Comparison of ENCODE assay signal across 8 cellular contexts in the genomic region with DNA sequence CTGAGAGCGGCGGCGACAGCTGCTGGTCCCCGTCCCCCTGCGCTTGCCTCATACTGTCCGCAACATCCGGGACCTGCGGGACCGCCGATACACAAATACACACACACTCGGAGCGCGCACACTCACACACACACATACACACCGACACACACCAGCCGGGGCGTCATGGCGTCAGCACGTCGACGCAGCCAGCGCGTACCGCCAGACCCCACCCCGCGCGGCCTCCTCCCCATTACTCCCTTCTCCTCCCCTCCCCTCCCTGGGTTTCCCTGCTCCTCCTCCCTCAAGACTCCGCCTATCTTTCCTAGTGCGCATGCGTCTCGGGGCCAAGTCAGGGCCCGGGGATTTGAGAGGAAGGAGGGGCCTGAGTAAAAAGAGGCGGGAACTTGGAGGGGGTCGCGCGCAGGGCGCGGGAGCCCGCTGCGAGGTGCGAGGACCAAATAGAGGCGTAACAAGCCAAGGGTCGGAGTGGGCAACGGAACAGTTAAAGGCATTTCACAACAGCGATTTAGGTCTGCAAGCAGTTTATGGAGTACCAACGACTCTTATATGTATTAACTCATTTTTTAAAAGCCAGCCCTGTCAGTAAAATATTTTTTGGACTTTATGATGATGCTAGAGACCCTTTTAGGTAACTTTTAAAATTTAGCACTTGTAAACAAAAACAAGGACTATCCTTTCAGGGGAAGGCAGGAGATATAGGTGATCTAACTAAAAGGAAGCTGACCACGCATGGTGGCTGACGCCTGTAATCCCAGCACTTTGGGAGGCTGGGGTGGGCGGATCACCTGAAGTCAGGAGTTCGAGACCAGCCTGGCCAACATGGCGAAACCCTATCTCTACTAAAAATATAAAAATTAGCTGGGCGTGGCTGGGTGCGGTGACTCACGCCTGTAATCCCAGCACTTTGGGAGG. TPM values are rescaled to one million over a fixed set of nuclear protein-coding genes. Genes with fewer than 3 reads are reported as not detected.
DNase-seq lines count a peak whose midpoint lies in the region; ATAC-seq and TF ChIP-seq lines count a peak whose summit lies in the region.

Gene SPOP (minus strand): TSS at position 165 of the 915 bp plus-strand sequence. CDS start 55,287 bp downstream, outside the sequence.

- peaks cover 8% of the 10 kb centered on the region; the same call in 1 of the 2 replicates for H3K36me3 ChIP-seq in DND-41 (ENCODE audit: insufficient read depth, low read length)
- no peaks in the 10 kb centered on the region; the same call in 1 of the 2 replicates for H3K36me3 ChIP-seq in GM23338 (ENCODE audit: insufficient read depth)
- H3K36me3 ChIP-seq in fibroblast of lung (ENCODE audit: control insufficient read depth, insufficient read depth, low read length), result no peaks in the 10 kb centered on the region

- peaks cover 20% of the 10 kb centered on the region for H3K27me3 Mint-ChIP-seq in GM23338 (ENCODE audit: insufficient read depth, low read depth, poor library complexity)
- no peaks in the 10 kb centered on the region for H3K27me3 Mint-ChIP-seq in activated T-helper 17 cell treated with anti-CD3 and anti-CD28 coated beads, Interleukin-2, amount 50 U/mL, for 72 hours
- peaks cover 0 to 8% (median 0%) of the 10 kb centered on the region in 5 donors for H3K27me3 Mint-ChIP-seq in naive thymus-derived CD8-positive, alpha-beta T cell

- peak within 1 kb of the TSS; percentile 91 for H3K4me2 ChIP-seq in DND-41 (ENCODE audit: insufficient read depth, low read length)
- peak within 1 kb of the TSS; percentile 89 for H3K4me2 ChIP-seq in GM23338
- peak within 1 kb of the TSS; percentile 100 for H3K4me2 ChIP-seq in fibroblast of lung (ENCODE audit: extremely low read depth, insufficient read depth, low read length)

- TF ChIP-seq CTCF in DND-41 (IDR thresholded peaks at IDR 0.05; ENCODE audit: borderline replicate concordance, extremely low read depth, low read length, poor library complexity, severe bottlenecking) (no peak), GM23338 (conservative IDR thresholded peaks at IDR 0.05; ENCODE audit: low read depth in 2 of 2) (no peak), LNCaP clone FGC (IDR thresholded peaks at IDR 0.05; ENCODE audit: control insufficient read depth, extremely low read depth, insufficient read depth) (no peak), RWPE1 (conservative IDR thresholded peaks at IDR 0.05; ENCODE audit: low read depth) (no peak), fibroblast of lung (conservative IDR thresholded peaks at IDR 0.05 in 1 of 2, IDR thresholded peaks at IDR 0.05 in 1 of 2; ENCODE audit: low read depth in 1 of 2, low read length in 2 of 2) (no peak)

- H3K9ac ChIP-seq in DND-41 (ENCODE audit: low read depth, low read length), result peak within 1 kb of the TSS; percentile 74
- H3K9ac ChIP-seq in fibroblast of lung (ENCODE audit: insufficient read depth, low read length), result peak within 1 kb of the TSS; percentile 88

- peaks cover 19% of the 10 kb centered on the region for H3K4me1 Mint-ChIP-seq in GM23338
- H3K4me1 Mint-ChIP-seq in activated T-helper 17 cell treated with anti-CD3 and anti-CD28 coated beads, Interleukin-2, amount 50 U/mL, for 72 hours, result peaks cover 37% of the 10 kb centered on the region
- peaks cover 34 to 54% (median 52%) of the 10 kb centered on the region in 4 donors for H3K4me1 Mint-ChIP-seq in naive thymus-derived CD8-positive, alpha-beta T cell

- H3K4me3 ChIP-seq in DND-41 (ENCODE audit: low read depth in 1 of 2, low read length in 2 of 2) (peak within 1 kb of the TSS; percentile 69 to 81), GM23338 (peak within 1 kb of the TSS; percentile 72), LNCaP clone FGC (ENCODE audit: low read depth, low read length) (peak within 1 kb of the TSS; percentile 78), fibroblast of lung (replicated peaks in 1 of 4; ENCODE audit: control extremely low read depth in 1 of 4, insufficient read depth in 1 of 4, low read depth in 3 of 4, low read length in 4 of 4) (peak within 1 kb of the TSS; percentile 65 to 94 (median 90))

- ATAC-seq in DND-41 (ENCODE audit: insufficient read depth, low read depth) (peak; percentile 83), GM23338 (peak; percentile 88)
- ATAC-seq in activated T-helper 17 cell treated with anti-CD3 and anti-CD28 coated beads, Interleukin-2, amount 50 U/mL, for 72 hours (replicated peaks), result peak; percentile 96
- ATAC-seq in naive thymus-derived CD8-positive, alpha-beta T cell, result peak; percentile 76 to 89

- 0 out of 2 replicates have a peak, but pooled peaks cover 2% of the 10 kb centered on the region for H3F3A ChIP-seq in GM23338 (replicated peaks; ENCODE audit: low read depth)

- peaks cover 3% of the 10 kb centered on the region; the same call in 1 of the 2 replicates for H3K9me2 ChIP-seq in GM23338 (ENCODE audit: insufficient read depth)

- peaks cover 32% of the 10 kb centered on the region for H3K4me1 ChIP-seq in DND-41 (ENCODE audit: insufficient read depth, low read length)
- peaks cover 12% of the 10 kb centered on the region for H3K4me1 ChIP-seq in GM23338 (ENCODE audit: insufficient read depth)
- H3K4me1 ChIP-seq in fibroblast of lung (ENCODE audit: control insufficient read depth, extremely low read depth, insufficient read depth, low read length), result no peaks in the 10 kb centered on the region

- H3K27ac ChIP-seq in DND-41 (ENCODE audit: low read length) (peak within 1 kb of the TSS; percentile 84), GM23338 (ENCODE audit: low read depth) (peak within 1 kb of the TSS; percentile 75), RWPE1 (peak within 1 kb of the TSS; percentile 91), fibroblast of lung (ENCODE audit: insufficient read depth, low read length) (peak within 1 kb of the TSS; percentile 89)

- H3K79me2 ChIP-seq in DND-41 (ENCODE audit: insufficient read depth, low read length) (peaks cover 40% of the 10 kb centered on the region), GM23338 (replicated peaks; ENCODE audit: insufficient read depth) (peaks cover 38% of the 10 kb centered on the region), fibroblast of lung (ENCODE audit: control insufficient read depth, insufficient read depth, low read length) (peaks cover 37% of the 10 kb centered on the region)

- peak within 1 kb of the TSS; percentile 69 for H2AFZ ChIP-seq in DND-41 (ENCODE audit: low read depth, low read length)
- H2AFZ ChIP-seq in GM23338, result peak within 1 kb of the TSS; percentile 82; the same call in 1 of the 2 replicates
- H2AFZ ChIP-seq in fibroblast of lung (ENCODE audit: low read length), result peak within 1 kb of the TSS; percentile 88

- H3K27ac Mint-ChIP-seq in GM23338, result peak within 1 kb of the TSS; percentile 97
- H3K27ac Mint-ChIP-seq in activated T-helper 17 cell treated with anti-CD3 and anti-CD28 coated beads, Interleukin-2, amount 50 U/mL, for 72 hours, result peak within 1 kb of the TSS; percentile 97
- peak within 1 kb of the TSS; percentile 97 to 100 (median 99) for H3K27ac Mint-ChIP-seq in naive thymus-derived CD8-positive, alpha-beta T cell

- POLR2A ChIA-PET in RWPE1 (lab: Yijun Ruan, JAX; ENCODE audit: low non-redundant PET), result no interaction called here
- POLR2A ChIA-PET in naive thymus-derived CD8-positive, alpha-beta T cell (lab: Charles Lee), result interaction anchor here (0.6 to 3.4 kb wide), 14 partner anchors 11 to 668 kb away, joined by 3 to 60 read pairs (median 5); partner anchors contain the start of genes FAM117A, KAT7 and XYLT2

- peak within 1 kb of the TSS; percentile 90 for H3K4me3 Mint-ChIP-seq in GM23338
- peak within 1 kb of the TSS; percentile 86 for H3K4me3 Mint-ChIP-seq in activated T-helper 17 cell treated with anti-CD3 and anti-CD28 coated beads, Interleukin-2, amount 50 U/mL, for 72 hours
- peak within 1 kb of the TSS; percentile 86 to 100 (median 96) for H3K4me3 Mint-ChIP-seq in naive thymus-derived CD8-positive, alpha-beta T cell

- peaks cover 17% of the 10 kb centered on the region for H4K20me1 ChIP-seq in DND-41 (ENCODE audit: insufficient read depth, low read length)
- H4K20me1 ChIP-seq in GM23338 (replicated peaks; ENCODE audit: insufficient read depth), result no peaks in the 10 kb centered on the region
- H4K20me1 ChIP-seq in fibroblast of lung (ENCODE audit: control insufficient read depth, extremely low read depth, insufficient read depth, low read length), result no peaks in the 10 kb centered on the region

- peak; percentile 99 for DNase-seq in DND-41
- peak; percentile 99 for DNase-seq in GM23338 (ENCODE audit: low spot score)
- peak; percentile 98 for DNase-seq in LNCaP clone FGC (ENCODE audit: low read depth)
- DNase-seq in RWPE1 (ENCODE audit: low spot score), result peak; percentile 99
- DNase-seq in fibroblast of lung (ENCODE audit: low read depth in 2 of 2), result peak; percentile 100
- peak; percentile 97 to 100 (median 99) for DNase-seq in naive thymus-derived CD8-positive, alpha-beta T cell
- peak; percentile 93 to 99 (median 98) for DNase-seq in stimulated activated naive CD4-positive, alpha-beta T cell (lab: John Stamatoyannopoulos, UW)

- CTCF ChIA-PET in RWPE1 (lab: Yijun Ruan, JAX), result interaction anchor here (0.5 to 0.7 kb wide), 4 partner anchors 16 to 483 kb away, joined by 3 to 6 read pairs (median 3); no protein-coding TSS in a partner anchor

- no peaks in the 10 kb centered on the region for H3K9me3 ChIP-seq in DND-41 (ENCODE audit: insufficient read depth, low read length, severe bottlenecking)
- H3K9me3 ChIP-seq in fibroblast of lung (ENCODE audit: control insufficient read depth, insufficient read depth, low read depth, low read length), result no peaks in the 10 kb centered on the region

- peaks cover 21% of the 10 kb centered on the region; the same call in 2 of the 3 replicates for H3K36me3 Mint-ChIP-seq in GM23338 (ENCODE audit: low read depth)
- peaks cover 51% of the 10 kb centered on the region for H3K36me3 Mint-ChIP-seq in activated T-helper 17 cell treated with anti-CD3 and anti-CD28 coated beads, Interleukin-2, amount 50 U/mL, for 72 hours (ENCODE audit: low read depth)
- peaks cover 4 to 29% (median 5%) of the 10 kb centered on the region in 3 donors for H3K36me3 Mint-ChIP-seq in naive thymus-derived CD8-positive, alpha-beta T cell

- H3K9me3 Mint-ChIP-seq in GM23338, result peaks cover 10% of the 10 kb centered on the region
- H3K9me3 Mint-ChIP-seq in activated T-helper 17 cell treated with anti-CD3 and anti-CD28 coated beads, Interleukin-2, amount 50 U/mL, for 72 hours, result peaks cover 4% of the 10 kb centered on the region
- H3K9me3 Mint-ChIP-seq in naive thymus-derived CD8-positive, alpha-beta T cell, result peaks cover 0 to 5% (median 0%) of the 10 kb centered on the region in 9 donors

- H3K27me3 ChIP-seq in DND-41 (ENCODE audit: insufficient read depth, low read length, poor library complexity) (no peaks in the 10 kb centered on the region), GM23338 (ENCODE audit: insufficient read depth) (peaks cover 4% of the 10 kb centered on the region; the same call in 1 of the 2 replicates), fibroblast of lung (ENCODE audit: control insufficient read depth, insufficient read depth, low read length) (peaks cover 3% of the 10 kb centered on the region)

RNA-seq across cellular contexts. Expression of gene SPOP, which starts in this region (rescaled TPM):
- 13.9 and 29.4 TPM in 2 replicates for total RNA-seq in GM23338 (2014; rRNA removed; shearing (Covaris generic))
- 17.9 and 18.6 TPM in 2 replicates for polyA plus RNA-seq in GM23338 (2016; fragmentation: Nextera tagmentation; extraction: Ambion mirVana)
- total RNA-seq in activated T-helper 17 cell treated with anti-CD3 and anti-CD28 coated beads, Interleukin-2, amount 50 U/mL, for 72 hours, result 10 to 100 TPM; 62.3 to 66.8 TPM
- 89.6 and 112 TPM in 2 replicates for total RNA-seq in fibroblast of lung
- 35.0 and 46.7 TPM in 2 replicates for polyA plus RNA-seq in fibroblast of lung
- 29.9 and 37.6 TPM in 2 replicates for polyA plus RNA-seq in fibroblast of lung (2012)
- 75.2 and 157 TPM in 2 replicates for polyA minus RNA-seq in fibroblast of lung (ENCODE audit: low replicate concordance)
- 10 to 100 TPM; 91.0 to 92.0 TPM for total RNA-seq in naive thymus-derived CD8-positive, alpha-beta T cell
- polyA plus RNA-seq in naive thymus-derived CD8-positive, alpha-beta T cell, result 100 to 1,000 TPM in 2 of 3 donors, 10 to 100 TPM in 1; 75.9 to 126 (median 103) TPM

Comparison
In these comparisons a context has a peak if more than half of its experiments do, and no peak if none do; other contexts are left out.
1. Peak in every context shown above with its lines: DNase-seq, ATAC-seq, H3K4me3 ChIP-seq and H3K27ac ChIP-seq.